In genomic region chr11:119673389-119674336, GRCh38 we compare ENCODE assay signal across 9 cellular contexts. TPM values are rescaled to one million over a fixed set of nuclear protein-coding genes. Genes with fewer than 3 reads are reported as not detected.
DNase-seq lines count a peak whose midpoint lies in the region; ATAC-seq and TF ChIP-seq lines count a peak whose summit lies in the region.
"Had no signal": no experiment of that assay in that cellular context is flagged by ENCODE, and none has a peak within 500 bp of the region (broad histone marks: within the 10 kb centered on the region; RNA-seq: fewer than 3 reads in every experiment).

No MANE protein-coding gene starts in this region.

- TF ChIP-seq CTCF in GM12864 (IDR thresholded peaks at IDR 0.05; ENCODE audit: low read depth, low read length, missing control alignments) (peak; percentile 54), retinal pigment epithelial cell (conservative IDR thresholded peaks at IDR 0.05; ENCODE audit: low read depth, low read length) (peak; percentile 9), H9 (conservative IDR thresholded peaks at IDR 0.05) (no peak), suprapubic skin (IDR thresholded peaks at IDR 0.05) (peak in 1 of 2 donors; percentile 16)

- no peak overlapping the region for H2BK15ac ChIP-seq in H9 (ENCODE audit: low read depth, low read length)

- no peak overlapping the region for H2BK5ac ChIP-seq in H9 (ENCODE audit: insufficient read length, low read length)

- no peak overlapping the region for H3K9ac ChIP-seq in H9 (ENCODE audit: extremely low read depth, insufficient read length, low read length)

- peaks cover 10% of the 10 kb centered on the region for H3K9me3 ChIP-seq in H9 (ENCODE audit: control insufficient read depth, low read depth, low read length)
- no peaks in the 10 kb centered on the region for H3K9me3 ChIP-seq in suprapubic skin

- H3K36me3 ChIP-seq in suprapubic skin = peaks cover 45% of the 10 kb centered on the region

- no peak overlapping the region for H3K23ac ChIP-seq in H9 (ENCODE audit: insufficient read length, low read depth, low read length)

- no peak overlapping the region for H2AK5ac ChIP-seq in H9 (ENCODE audit: insufficient read length, low read length)

- no peak overlapping the region for H3K4me3 Mint-ChIP-seq in H9
- H3K4me3 Mint-ChIP-seq: dendritic cell treated with granulocyte-macrophage colony-stimulating factor and Interleukin-4, amounts not matched to agents 40 ng/mL and 50 ng/mL, for 4 days had no signal

- no peak for TF ChIP-seq POLR2A in suprapubic skin (IDR thresholded peaks at IDR 0.05)

- no peaks in the 10 kb centered on the region; the same call in 1 of the 2 replicates for H3K27me3 Mint-ChIP-seq in H9 (ENCODE audit: low read depth)

- no peak overlapping the region for H2BK20ac ChIP-seq in H9 (ENCODE audit: low read depth, low read length, poor library complexity, severe bottlenecking)

- H4K20me1 ChIP-seq in H9 (ENCODE audit: control insufficient read depth, insufficient read depth, insufficient read length) = no peaks in the 10 kb centered on the region

- H3K4me1 Mint-ChIP-seq in H9 = peaks cover 5 to 21% of the 10 kb centered on the region in 2 experiments; a peak in 3 of 4 replicates

- DNase-seq in GM12864 (ENCODE audit: low read depth) (peak; percentile 65), retinal pigment epithelial cell (ENCODE audit: low read depth) (no peak), H9 (no peak), dermis blood vessel endothelial cell (no peak), suprapubic skin (ENCODE audit: low spot score in 2 of 2) (no peak)
- DNase-seq in activated CD8-positive, alpha-beta memory T cell treated with anti-CD3 and anti-CD28 coated beads, Interleukin-2, amount 50 U/mL, for 4 hours = peak; percentile 28

- peaks cover 10% of the 10 kb centered on the region in 2 experiments; a peak in 4 of 5 replicates for H3K9me3 Mint-ChIP-seq in H9
- H3K9me3 Mint-ChIP-seq: dendritic cell treated with granulocyte-macrophage colony-stimulating factor and Interleukin-4, amounts not matched to agents 40 ng/mL and 50 ng/mL, for 4 days had no signal

- no peak overlapping the region for H2BK12ac ChIP-seq in H9 (ENCODE audit: insufficient read length, low read depth, low read length)

- H3K4me1 ChIP-seq in H9 (ENCODE audit: insufficient read depth, low read length) (no peaks in the 10 kb centered on the region), suprapubic skin (peaks cover 38% of the 10 kb centered on the region)

- H3K23me2 ChIP-seq in H9 (ENCODE audit: insufficient read length, low read depth, low read length, poor library complexity, severe bottlenecking) = no peaks in the 10 kb centered on the region

- H2AFZ ChIP-seq in H9 (ENCODE audit: low read length) = no peak overlapping the region

- H3K27ac ChIP-seq in H9 (ENCODE audit: insufficient read length, low read depth, low read length) = no peak overlapping the region
- no peak overlapping the region for H3K27ac ChIP-seq in suprapubic skin

- H4K5ac ChIP-seq in H9 (ENCODE audit: insufficient read length, low read depth, low read length) = no peak overlapping the region

- WGBS in H9 (ENCODE audit: extremely low coverage, insufficient read length, low lambda C conversion rate) = no CpG with 5 or more reads among the region's 18 CpGs
- 71% methylated on average over 11 of the region's 18 CpGs for WGBS in suprapubic skin

- H3K79me1 ChIP-seq in H9 (ENCODE audit: insufficient read depth, low read depth, low read length, poor library complexity, severe bottlenecking) = no peaks in the 10 kb centered on the region

- H4K91ac ChIP-seq in H9 (ENCODE audit: insufficient read length, low read depth, low read length) = no peak overlapping the region

- peak; percentile 86 for ATAC-seq in GM19438 (IDR thresholded peaks at IDR 0.05; ENCODE audit: low read depth, unreplicated experiment)
- peak; percentile 82 for ATAC-seq in HG03442 (IDR thresholded peaks at IDR 0.05; ENCODE audit: unreplicated experiment)

- TF ChIP-seq EP300 in suprapubic skin (IDR thresholded peaks at IDR 0.05) = no peak

- H3K18ac ChIP-seq in H9 (ENCODE audit: insufficient read length, low read depth, low read length) = no peak overlapping the region

- H3K36me3 Mint-ChIP-seq in H9 (ENCODE audit: insufficient read depth in 1 of 3, low read depth in 3 of 3) = peaks cover 46 to 86% (median 72%) of the 10 kb centered on the region in 3 experiments

- no peaks in the 10 kb centered on the region for H3K27me3 ChIP-seq in H9 (ENCODE audit: insufficient read depth, low read length)
- no peaks in the 10 kb centered on the region for H3K27me3 ChIP-seq in suprapubic skin

- no peak overlapping the region for H3K56ac ChIP-seq in H9 (ENCODE audit: insufficient read length, low read depth, low read length)

- H3K4me2 ChIP-seq in H9 (ENCODE audit: insufficient read depth, insufficient read length, low read length) = no peak overlapping the region

- no peaks in the 10 kb centered on the region for H3K79me2 ChIP-seq in H9 (ENCODE audit: insufficient read depth, low read length)

- H4K8ac ChIP-seq in H9 (replicated peaks; ENCODE audit: insufficient read length, low read depth, low read length) = no peak overlapping the region

- no peak overlapping the region for H3T11ph ChIP-seq in H9 (ENCODE audit: low read length)

- no peak overlapping the region for H2BK120ac ChIP-seq in H9 (ENCODE audit: low read depth, low read length, poor library complexity, severe bottlenecking)

- no peak overlapping the region for H3K4ac ChIP-seq in H9 (ENCODE audit: low read depth, low read length)

- H3K4me3 ChIP-seq in GM12864 (ENCODE audit: low read depth, low read length) (no peak overlapping the region; the same call in 1 of the 2 replicates), retinal pigment epithelial cell (ENCODE audit: low read length) (no peak overlapping the region), suprapubic skin (no peak overlapping the region)

- peak overlapping the region in 1 of 3 experiments; percentile 62; a peak in 2 of 7 replicates for H3K27ac Mint-ChIP-seq in H9
- H3K27ac Mint-ChIP-seq: dendritic cell treated with granulocyte-macrophage colony-stimulating factor and Interleukin-4, amounts not matched to agents 40 ng/mL and 50 ng/mL, for 4 days had no signal

- no peak overlapping the region for H3K14ac ChIP-seq in H9 (ENCODE audit: insufficient read depth, low read length)

RNA-seq across cellular contexts. Expression of gene NECTIN1, which starts 55.3 kb away (rescaled TPM):
- 113 and 121 TPM in 2 replicates for total RNA-seq in H9 (2021)
- 3.1 and 7.5 TPM in 2 replicates for total RNA-seq in dermis blood vessel endothelial cell
- total RNA-seq in suprapubic skin = 100 to 1,000 TPM; 112 to 176 (median 164) TPM

Comparison
In these comparisons a context has a peak if more than half of its experiments do, and no peak if none do; other contexts are left out.
1. DNase-seq: peak in GM12864 (single experiment) and activated CD8-positive, alpha-beta memory T cell treated with anti-CD3 and anti-CD28 coated beads, Interleukin-2, amount 50 U/mL, for 4 hours (single experiment); none in retinal pigment epithelial cell (single experiment), H9 (single experiment), dermis blood vessel endothelial cell (single experiment) and suprapubic skin (0 of 2).
2. RNA of gene NECTIN1, which starts 55.3 kb away (total RNA-seq): 112 to 176 TPM in suprapubic skin and 113 to 121 TPM in H9; 3.1 to 7.5 TPM in dermis blood vessel endothelial cell; every median in the first group is over 10 times any median in the second.